ENCODE assay signal across 8 cellular contexts in the genomic region with DNA sequence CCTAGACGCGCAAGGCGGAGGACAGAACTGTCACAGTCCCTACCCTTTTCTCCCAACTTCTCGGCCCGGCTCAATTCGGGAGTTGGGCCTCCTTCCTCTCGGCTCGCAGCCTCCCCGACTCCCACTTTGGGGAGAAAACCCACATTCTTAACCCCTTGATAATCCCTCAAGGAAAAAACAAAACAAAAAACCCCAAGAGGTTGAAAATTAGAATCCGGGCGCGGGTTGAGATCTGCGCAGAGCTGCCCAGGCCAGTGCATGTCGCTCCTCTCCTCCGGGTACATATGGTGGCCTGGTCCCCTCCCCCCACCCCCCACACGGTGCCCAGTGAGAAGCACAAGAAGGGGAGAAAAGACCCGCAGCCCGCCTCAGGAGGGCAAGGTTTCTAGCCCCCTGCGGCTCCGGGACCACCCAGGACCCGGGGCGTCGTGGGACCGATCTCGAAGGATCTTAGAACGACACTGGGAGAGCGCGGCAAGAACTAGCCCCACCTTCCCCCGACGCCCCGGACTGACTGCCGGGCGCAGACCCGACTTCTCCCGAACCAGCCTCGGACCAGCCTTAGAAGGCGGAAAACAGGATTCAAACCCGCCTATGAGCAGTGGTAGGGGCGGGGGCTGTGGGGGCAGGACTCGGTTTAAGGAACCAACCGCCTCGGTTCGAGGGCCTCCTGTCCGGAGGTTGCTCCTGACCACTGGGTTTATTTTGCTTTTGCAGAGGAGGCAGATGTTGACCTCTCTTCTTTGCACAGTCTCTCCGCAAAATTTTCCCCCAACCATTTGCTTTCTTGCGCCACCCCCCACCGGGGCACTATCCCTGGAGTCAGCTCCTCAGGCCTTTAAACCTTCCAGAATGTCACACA. TPM values are rescaled to one million over a fixed set of nuclear protein-coding genes. Genes with fewer than 3 reads are reported as not detected.
DNase-seq lines count a peak whose midpoint lies in the region; ATAC-seq and TF ChIP-seq lines count a peak whose summit lies in the region.

No MANE protein-coding gene starts in this region.

- H3K9ac ChIP-seq in Karpas-422 (ENCODE audit: low read length) = no peak overlapping the region

- no peak overlapping the region for H2AFZ ChIP-seq in Karpas-422 (ENCODE audit: low read length)

- no peaks in the 10 kb centered on the region for H3K9me3 ChIP-seq in Karpas-422 (ENCODE audit: low read length)
- H3K9me3 ChIP-seq in naive thymus-derived CD4-positive, alpha-beta T cell (ENCODE audit: control insufficient read depth in 2 of 3, low read length in 3 of 3) = no peaks in the 10 kb centered on the region

- H3K4me1 ChIP-seq in Karpas-422 (ENCODE audit: low read length) = peaks cover 17% of the 10 kb centered on the region
- peaks cover 8 to 22% of the 10 kb centered on the region in 2 donors for H3K4me1 ChIP-seq in naive thymus-derived CD4-positive, alpha-beta T cell (ENCODE audit: control insufficient read depth in 2 of 2, insufficient read depth in 2 of 2, low read length in 2 of 2)

- peak overlapping the region; percentile 92 for H3K4me2 ChIP-seq in Karpas-422 (ENCODE audit: low read depth, low read length, poor library complexity, severe bottlenecking)

- no peaks in the 10 kb centered on the region for H3K27me3 ChIP-seq in Karpas-422 (ENCODE audit: low read length)
- peaks cover 5 to 20% of the 10 kb centered on the region in 2 donors for H3K27me3 ChIP-seq in naive thymus-derived CD4-positive, alpha-beta T cell (ENCODE audit: control insufficient read depth in 2 of 2, insufficient read depth in 2 of 2, low read length in 2 of 2)

- no peaks in the 10 kb centered on the region for H4K20me1 ChIP-seq in Karpas-422 (ENCODE audit: insufficient read depth, low read depth, low read length)

- intact Hi-C loops in naive thymus-derived CD4-positive, alpha-beta T cell (cut with micrococcal nuclease) = loop anchor here (1.0 to 2.0 kb wide), 2 partner anchors 118 to 320 kb away; no protein-coding TSS in a partner anchor

- H3K36me3 ChIP-seq in Karpas-422 (ENCODE audit: insufficient read depth, low read length) = no peaks in the 10 kb centered on the region
- H3K36me3 ChIP-seq in naive thymus-derived CD4-positive, alpha-beta T cell (ENCODE audit: control insufficient read depth in 2 of 3, insufficient read depth in 3 of 3, low read length in 3 of 3) = no peaks in the 10 kb centered on the region

- H3K36me3 Mint-ChIP-seq in naive thymus-derived CD4-positive, alpha-beta T cell = peaks cover 0 to 6% (median 3%) of the 10 kb centered on the region in 5 donors

- POLR2A ChIA-PET in naive thymus-derived CD4-positive, alpha-beta T cell (lab: Charles Lee) = no interaction called here

- H3K27me3 Mint-ChIP-seq in naive thymus-derived CD4-positive, alpha-beta T cell = peaks cover 72 to 93% (median 90%) of the 10 kb centered on the region in 5 donors

- no peak overlapping the region for H3K4me3 ChIP-seq in Karpas-422 (ENCODE audit: low read length)
- H3K4me3 ChIP-seq in epithelial cell of proximal tubule (ENCODE audit: low read depth, low read length) = peak overlapping the region; percentile 62
- H3K4me3 ChIP-seq in naive thymus-derived CD4-positive, alpha-beta T cell (ENCODE audit: low read length) = peak overlapping the region; percentile 13

- CTCF ChIA-PET in naive thymus-derived CD4-positive, alpha-beta T cell (lab: Charles Lee) = interaction anchor here (0.7 kb wide), 1 partner anchor 8 kb away, joined by 3 read pairs; no protein-coding TSS in a partner anchor

- peak; percentile 77 for DNase-seq in AG08396 (ENCODE audit: low spot score)
- DNase-seq in Karpas-422 = no peak
- no peak for DNase-seq in epithelial cell of proximal tubule (ENCODE audit: low read depth)
- DNase-seq in naive thymus-derived CD4-positive, alpha-beta T cell = no peak
- no peak for DNase-seq in caudate nucleus (lab: John Stamatoyannopoulos, UW)
- DNase-seq in stimulated activated CD4-positive, alpha-beta T cell treated with anti-CD3 and anti-CD28 coated beads, Interleukin-4, amount 100 ng/mL, for 4 hours = no peak
- DNase-seq in NCI-H2107 (lab: John Stamatoyannopoulos, UW) = no peak
- no peak for DNase-seq in activated naive CD4-positive, alpha-beta T cell treated with Interleukin-2 at 50 U/mL for 16 hours

- H3K79me2 ChIP-seq in Karpas-422 (ENCODE audit: low read length) = no peaks in the 10 kb centered on the region

- H3K27ac Mint-ChIP-seq in naive thymus-derived CD4-positive, alpha-beta T cell = peak overlapping the region in 2 of 9 donors; percentile 49 to 53

- no peak overlapping the region for H3K27ac ChIP-seq in Karpas-422 (ENCODE audit: low read length)
- no peak overlapping the region for H3K27ac ChIP-seq in naive thymus-derived CD4-positive, alpha-beta T cell (ENCODE audit: low read depth, low read length)
- H3K27ac ChIP-seq in caudate nucleus (ENCODE audit: low read depth, low read length) = no peak overlapping the region

- no peak for ATAC-seq in naive thymus-derived CD4-positive, alpha-beta T cell

- peaks cover 0 to 2% (median 0%) of the 10 kb centered on the region in 11 donors for H3K9me3 Mint-ChIP-seq in naive thymus-derived CD4-positive, alpha-beta T cell

- no peaks in the 10 kb centered on the region for H3K9me2 ChIP-seq in Karpas-422 (replicated peaks; ENCODE audit: insufficient read depth, low read length)

- H3K4me1 Mint-ChIP-seq in naive thymus-derived CD4-positive, alpha-beta T cell = peaks cover 23 to 50% (median 34%) of the 10 kb centered on the region in 7 donors

- peak overlapping the region; percentile 56 to 87 (median 76) for H3K4me3 Mint-ChIP-seq in naive thymus-derived CD4-positive, alpha-beta T cell

- TF ChIP-seq CTCF in epithelial cell of proximal tubule (conservative IDR thresholded peaks at IDR 0.05; ENCODE audit: low read depth, low read length) = no peak

RNA-seq across cellular contexts. Expression of a gene that starts 2.5 kb away (rescaled TPM):
- not detected in 2 replicates for total RNA-seq in Karpas-422 (2014; rRNA removed; shearing (Covaris generic); ENCODE audit: low replicate concordance)
- 1.3 TPM in 1 of 2 replicates, not detected in the other for total RNA-seq in epithelial cell of proximal tubule
- total RNA-seq in naive thymus-derived CD4-positive, alpha-beta T cell = 1 to 10 TPM in 1 of 5 experiments, not detected in 4; 1.9 TPM
- polyA plus RNA-seq in naive thymus-derived CD4-positive, alpha-beta T cell = not detected
